ENCODE assay signal across 16 cellular contexts in genomic region chr12:130016194-130016593, GRCh38.
DNase-seq lines count a peak whose midpoint lies in the region; ATAC-seq and TF ChIP-seq lines count a peak whose summit lies in the region.
"Had no signal": no experiment of that assay in that cellular context is flagged by ENCODE, and none has a peak within 500 bp of the region (broad histone marks: within the 10 kb centered on the region; RNA-seq: fewer than 3 reads in every experiment).

No MANE protein-coding gene starts in this region.

- no peak overlapping the region for H3K27ac Mint-ChIP-seq in endodermal cell
- H3K27ac Mint-ChIP-seq: CD8-positive, alpha-beta T cell; H9 had no signal

- H3K27ac ChIP-seq in RWPE2 (ENCODE audit: poor library complexity, severe bottlenecking), result no peak overlapping the region
- H3K27ac ChIP-seq in endodermal cell (ENCODE audit: low read depth, low read length), result no peak overlapping the region
- H3K27ac ChIP-seq: BLaER1 had no signal

- peaks cover 16% of the 10 kb centered on the region for H3K4me1 Mint-ChIP-seq in endodermal cell

- H3K9me3 Mint-ChIP-seq in endodermal cell, result no peaks in the 10 kb centered on the region
- H3K9me3 Mint-ChIP-seq: CD8-positive, alpha-beta T cell; H9 had no signal

- H3K36me3 ChIP-seq in RWPE2 (ENCODE audit: low read depth), result no peaks in the 10 kb centered on the region
- H3K36me3 ChIP-seq in endodermal cell (ENCODE audit: control insufficient read depth, insufficient read depth, low read length), result no peaks in the 10 kb centered on the region
- no peaks in the 10 kb centered on the region for H3K36me3 ChIP-seq in MG63
- H3K36me3 ChIP-seq: BLaER1 had no signal

- no peaks in the 10 kb centered on the region for H3K9me3 ChIP-seq in RWPE2 (ENCODE audit: severe bottlenecking)
- H3K9me3 ChIP-seq in endodermal cell (ENCODE audit: control insufficient read depth, low read length), result no peaks in the 10 kb centered on the region
- no peaks in the 10 kb centered on the region for H3K9me3 ChIP-seq in MG63
- H3K9me3 ChIP-seq: BLaER1 had no signal

- H3K36me3 Mint-ChIP-seq in endodermal cell (ENCODE audit: low read depth), result no peaks in the 10 kb centered on the region
- H3K36me3 Mint-ChIP-seq: CD8-positive, alpha-beta T cell had no signal

- ATAC-seq in RWPE2 (ENCODE audit: low read depth) (peak; percentile 35; the same call in 2 of the 3 replicates), HG03442 (IDR thresholded peaks at IDR 0.05; ENCODE audit: unreplicated experiment) (no peak), GM18511 (IDR thresholded peaks at IDR 0.05; ENCODE audit: unreplicated experiment) (no peak)
- ATAC-seq: CD8-positive, alpha-beta T cell had no signal

- DNase-seq in Daoy (ENCODE audit: low read depth) (peak; percentile 42), RWPE2 (ENCODE audit: low spot score) (no peak), endodermal cell (peak; percentile 39), mesenteric fat pad (ENCODE audit: low spot score) (peak; percentile 71), posterior cingulate gyrus (no peak), MG63 (no peak)
- DNase-seq: 8988T; Calu3; CD8-positive, alpha-beta T cell; DMS79 treated with DMSO at 0.1 percent for 48 hours; EL; GOT3; H9 had no signal

- H3K4me1 ChIP-seq in RWPE2 (ENCODE audit: insufficient read depth, poor library complexity, severe bottlenecking) (no peaks in the 10 kb centered on the region), endodermal cell (ENCODE audit: control insufficient read depth, insufficient read depth, low read length) (no peaks in the 10 kb centered on the region)

- no peak overlapping the region for H3K4me3 ChIP-seq in RWPE2 (ENCODE audit: severe bottlenecking)
- no peak overlapping the region for H3K4me3 ChIP-seq in endodermal cell (ENCODE audit: low read length)
- H3K4me3 ChIP-seq in MG63, result no peak overlapping the region
- H3K4me3 ChIP-seq: BLaER1 had no signal

- no peak for TF ChIP-seq CTCF in RWPE2 (IDR thresholded peaks at IDR 0.05; ENCODE audit: poor library complexity, severe bottlenecking)
- TF ChIP-seq CTCF in endodermal cell (conservative IDR thresholded peaks at IDR 0.05), result no peak

- H3K4me3 Mint-ChIP-seq in endodermal cell, result no peak overlapping the region
- H3K4me3 Mint-ChIP-seq: CD8-positive, alpha-beta T cell; H9 had no signal

- H3K27me3 Mint-ChIP-seq in endodermal cell (ENCODE audit: insufficient read depth), result peaks cover 57% of the 10 kb centered on the region

- intact Hi-C loops in posterior cingulate gyrus (cut with DNase I), result no loop called here

- H3K9ac ChIP-seq in endodermal cell (ENCODE audit: extremely low read depth, low read length, poor library complexity, severe bottlenecking), result no peak overlapping the region
- H3K9ac ChIP-seq: BLaER1 had no signal

- peaks cover 23% of the 10 kb centered on the region for H3K27me3 ChIP-seq in RWPE2 (ENCODE audit: insufficient read depth, poor library complexity, severe bottlenecking)
- H3K27me3 ChIP-seq in endodermal cell (ENCODE audit: control insufficient read depth, insufficient read depth, low read length, poor library complexity, severe bottlenecking), result peaks cover 46% of the 10 kb centered on the region
- H3K27me3 ChIP-seq in MG63, result no peaks in the 10 kb centered on the region

- 89 to 94% methylated on average over 1 to 5 of the region's 5 CpGs for WGBS in endodermal cell (ENCODE audit: insufficient coverage in 1 of 2, insufficient read length in 1 of 2), 2 experiments

Comparison
In these comparisons a context has a peak if more than half of its experiments do, and no peak if none do; other contexts are left out.
1. DNase-seq: peak in Daoy (single experiment), endodermal cell (single experiment) and mesenteric fat pad (single experiment); none in RWPE2 (single experiment), posterior cingulate gyrus (0 of 10) and MG63 (single experiment).